In genomic region chr6:2777249-2777648, GRCh38 we compare ENCODE assay signal across 15 cellular contexts. TPM values are rescaled to one million over a fixed set of nuclear protein-coding genes. Genes with fewer than 3 reads are reported as not detected.
DNase-seq lines count a peak whose midpoint lies in the region; ATAC-seq and TF ChIP-seq lines count a peak whose summit lies in the region.
"Had no signal": no experiment of that assay in that cellular context is flagged by ENCODE, and none has a peak within 500 bp of the region (broad histone marks: within the 10 kb centered on the region; RNA-seq: fewer than 3 reads in every experiment).

No MANE protein-coding gene starts in this region.

- CTCF ChIA-PET in naive thymus-derived CD4-positive, alpha-beta T cell (lab: Charles Lee) = no interaction called here

- H3K27ac ChIP-seq in naive thymus-derived CD4-positive, alpha-beta T cell (ENCODE audit: low read depth, low read length) = no peak overlapping the region
- H3K27ac ChIP-seq: C4-2B had no signal

- H3K4me1 ChIP-seq in naive thymus-derived CD4-positive, alpha-beta T cell (ENCODE audit: control insufficient read depth in 2 of 2, insufficient read depth in 2 of 2, low read length in 2 of 2) = no peaks in the 10 kb centered on the region
- H3K4me1 ChIP-seq: Caco-2 had no signal

- peaks cover 38% of the 10 kb centered on the region for H3K4me1 Mint-ChIP-seq in activated T-cell treated with anti-CD3 and anti-CD28 coated beads, Interleukin-2, amount 50 U/mL, for 24 hours (ENCODE audit: low read depth)
- H3K4me1 Mint-ChIP-seq in endothelial cell (ENCODE audit: unreplicated experiment) = peaks cover 16% of the 10 kb centered on the region
- H3K4me1 Mint-ChIP-seq in naive thymus-derived CD4-positive, alpha-beta T cell = peaks cover 23 to 57% (median 51%) of the 10 kb centered on the region in 7 donors

- no peak overlapping the region for H3K4me3 ChIP-seq in naive thymus-derived CD4-positive, alpha-beta T cell (ENCODE audit: low read length)
- H3K4me3 ChIP-seq: K562 had no signal

- no peak for TF ChIP-seq CTCF in endothelial cell (IDR thresholded peaks at IDR 0.05; ENCODE audit: unreplicated experiment)

- no peak overlapping the region for H3K4me3 Mint-ChIP-seq in activated T-cell treated with anti-CD3 and anti-CD28 coated beads, Interleukin-2, amount 50 U/mL, for 24 hours
- H3K4me3 Mint-ChIP-seq in endothelial cell (ENCODE audit: unreplicated experiment) = no peak overlapping the region
- H3K4me3 Mint-ChIP-seq in naive thymus-derived CD4-positive, alpha-beta T cell = no peak overlapping the region
- H3K4me3 Mint-ChIP-seq: B cell; CD8-positive, alpha-beta memory T cell had no signal

- DNase-seq in activated T-cell treated with anti-CD3 and anti-CD28 coated beads, Interleukin-2, amount 50 U/mL, for 24 hours = no peak
- no peak for DNase-seq in activated T-cell treated with anti-CD3 and anti-CD28 coated beads, Interleukin-2, amount 50 U/mL, for 48 hours
- DNase-seq in SK-MEL-5 (ENCODE audit: low read depth, low spot score) (peak; percentile 35), endothelial cell (ENCODE audit: low spot score) (no peak), activated gamma-delta T cell treated with Interleukin-2 at 50 U/mL for 16 hours (no peak)
- no peak for DNase-seq in naive thymus-derived CD4-positive, alpha-beta T cell
- DNase-seq: Caco-2; CD8-positive, alpha-beta memory T cell; DND-41; GDM1; H7 had no signal

- peaks cover 91% of the 10 kb centered on the region for H3K36me3 Mint-ChIP-seq in activated T-cell treated with anti-CD3 and anti-CD28 coated beads, Interleukin-2, amount 50 U/mL, for 24 hours (ENCODE audit: low read depth)
- H3K36me3 Mint-ChIP-seq in endothelial cell (ENCODE audit: low read depth, unreplicated experiment) = peaks cover 39% of the 10 kb centered on the region
- peaks cover 10 to 57% (median 15%) of the 10 kb centered on the region in 5 donors for H3K36me3 Mint-ChIP-seq in naive thymus-derived CD4-positive, alpha-beta T cell

- no peaks in the 10 kb centered on the region for H3K9me3 ChIP-seq in naive thymus-derived CD4-positive, alpha-beta T cell (ENCODE audit: control insufficient read depth in 2 of 3, low read length in 3 of 3)
- H3K9me3 ChIP-seq: Caco-2 had no signal

- H3K9me3 Mint-ChIP-seq in activated T-cell treated with anti-CD3 and anti-CD28 coated beads, Interleukin-2, amount 50 U/mL, for 24 hours = no peaks in the 10 kb centered on the region
- H3K9me3 Mint-ChIP-seq in endothelial cell (ENCODE audit: unreplicated experiment) = no peaks in the 10 kb centered on the region
- H3K9me3 Mint-ChIP-seq in naive thymus-derived CD4-positive, alpha-beta T cell = no peaks in the 10 kb centered on the region
- H3K9me3 Mint-ChIP-seq: CD8-positive, alpha-beta memory T cell had no signal

- no peak for ATAC-seq in GM18867 (IDR thresholded peaks at IDR 0.05; ENCODE audit: unreplicated experiment)
- no peak for ATAC-seq in naive thymus-derived CD4-positive, alpha-beta T cell
- ATAC-seq: K562 had no signal

- in situ Hi-C loops in SK-MEL-5 (cut with HindIII; ENCODE audit: low pct_unique_long_range_greater_than_20kb, low sequenced_read_pairs) = no loop called here

- intact Hi-C loops in naive thymus-derived CD4-positive, alpha-beta T cell (cut with micrococcal nuclease) = no loop called here

- peaks cover 0 to 70% (median 8%) of the 10 kb centered on the region in 3 experiments for H3K36me3 ChIP-seq in naive thymus-derived CD4-positive, alpha-beta T cell (ENCODE audit: control insufficient read depth in 2 of 3, insufficient read depth in 3 of 3, low read length in 3 of 3)

- H3K27me3 ChIP-seq in naive thymus-derived CD4-positive, alpha-beta T cell (ENCODE audit: control insufficient read depth in 2 of 2, insufficient read depth in 2 of 2, low read length in 2 of 2) = no peaks in the 10 kb centered on the region

- no peaks in the 10 kb centered on the region for H3K27me3 Mint-ChIP-seq in activated T-cell treated with anti-CD3 and anti-CD28 coated beads, Interleukin-2, amount 50 U/mL, for 24 hours
- H3K27me3 Mint-ChIP-seq in endothelial cell (ENCODE audit: unreplicated experiment) = peaks cover 2% of the 10 kb centered on the region
- H3K27me3 Mint-ChIP-seq in naive thymus-derived CD4-positive, alpha-beta T cell = no peaks in the 10 kb centered on the region
- H3K27me3 Mint-ChIP-seq: B cell; CD8-positive, alpha-beta memory T cell had no signal

- POLR2A ChIA-PET in naive thymus-derived CD4-positive, alpha-beta T cell (lab: Charles Lee) = interaction anchor here (1.3 to 3.9 kb wide), 2 partner anchors 10 to 17 kb away, joined by 3 to 16 read pairs; partner anchors contain the start of gene WRNIP1

- H3K27ac Mint-ChIP-seq in activated T-cell treated with anti-CD3 and anti-CD28 coated beads, Interleukin-2, amount 50 U/mL, for 24 hours = peak overlapping the region; percentile 5
- peak overlapping the region; percentile 43 for H3K27ac Mint-ChIP-seq in endothelial cell (ENCODE audit: unreplicated experiment)
- no peak overlapping the region for H3K27ac Mint-ChIP-seq in naive thymus-derived CD4-positive, alpha-beta T cell
- H3K27ac Mint-ChIP-seq: B cell had no signal

RNA-seq across cellular contexts. Expression of gene WRNIP1, which starts 12.1 kb away (rescaled TPM):
- total RNA-seq in SK-MEL-5 (2014; rRNA removed; shearing (Covaris generic)) = 88.1 and 96.8 TPM in 2 replicates
- 82.1 and 88.4 TPM in 2 replicates for polyA plus RNA-seq in SK-MEL-5 (2015; cell fraction: cytosol; rRNA removed)
- polyA plus RNA-seq in SK-MEL-5 (2015; cell fraction: nucleus; rRNA removed) = 53.5 and 68.0 TPM in 2 replicates
- 48.6 TPM for total RNA-seq in endothelial cell (ENCODE audit: unreplicated experiment)
- total RNA-seq in naive thymus-derived CD4-positive, alpha-beta T cell = 10 to 100 TPM; 31.2 to 47.6 (median 37.8) TPM
- polyA plus RNA-seq in naive thymus-derived CD4-positive, alpha-beta T cell = 10 to 100 TPM; 21.8 to 61.8 TPM

RNA-seq across cellular contexts. Expression of gene MYLK4, which starts 26.5 kb away (rescaled TPM):
- total RNA-seq in SK-MEL-5 (2014; rRNA removed; shearing (Covaris generic)) = 0.24 and 0.34 TPM in 2 replicates
- polyA plus RNA-seq in SK-MEL-5 (2015; cell fraction: cytosol; rRNA removed) = 0.11 and 0.51 TPM in 2 replicates
- polyA plus RNA-seq in SK-MEL-5 (2015; cell fraction: nucleus; rRNA removed) = 2.4 and 2.6 TPM in 2 replicates
- total RNA-seq in endothelial cell (ENCODE audit: unreplicated experiment) = 0.97 TPM
- total RNA-seq in naive thymus-derived CD4-positive, alpha-beta T cell = 1 to 10 TPM in 1 of 5 experiments, under 1 TPM in 4; 0.24 to 1.6 (median 0.44) TPM
- under 1 TPM in 1 of 2 donors, not detected in 1; 0.23 TPM for polyA plus RNA-seq in naive thymus-derived CD4-positive, alpha-beta T cell

Comparison
In these comparisons a context has a peak if more than half of its experiments do, and no peak if none do; other contexts are left out.
1. H3K27ac Mint-ChIP-seq: peak in activated T-cell treated with anti-CD3 and anti-CD28 coated beads, Interleukin-2, amount 50 U/mL, for 24 hours (single experiment) and endothelial cell (single experiment); none in naive thymus-derived CD4-positive, alpha-beta T cell (0 of 9).